In the genomic region with DNA sequence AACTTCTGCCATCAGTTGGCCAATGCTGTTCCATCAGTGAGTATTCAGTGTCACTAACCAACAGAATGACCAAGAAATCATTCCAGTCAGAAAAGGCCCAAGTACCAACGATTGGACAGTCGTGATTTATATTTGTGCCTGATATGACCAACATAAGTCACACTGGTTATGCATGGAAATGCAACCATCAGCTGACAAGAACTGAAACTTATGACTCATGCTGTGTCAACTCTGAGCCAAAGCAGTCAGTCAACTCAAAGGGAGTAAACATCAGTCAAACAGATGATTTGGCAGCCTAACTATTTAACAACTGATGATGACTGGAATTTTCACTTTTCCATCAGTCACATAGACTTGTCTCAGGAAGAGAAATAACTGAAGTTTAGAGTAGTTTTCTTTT, we compare ENCODE assay signal across 9 cellular contexts.
DNase-seq lines count a peak whose midpoint lies in the region; ATAC-seq, FAIRE-seq and TF ChIP-seq lines count a peak whose summit lies in the region.
"Had no signal": no experiment of that assay in that cellular context is flagged by ENCODE, and none has a peak within 500 bp of the region (broad histone marks: within the 10 kb centered on the region; RNA-seq: fewer than 3 reads in every experiment).

No MANE protein-coding gene starts in this region.

- H3K27me3 Mint-ChIP-seq in activated CD4-positive, alpha-beta memory T cell treated with anti-CD3 and anti-CD28 coated beads, Interleukin-2, amount 10 ng/mL, durations not matched to agents 7 days and 5 days = peaks cover 68% of the 10 kb centered on the region

- H3K4me1 Mint-ChIP-seq in activated CD4-positive, alpha-beta memory T cell treated with anti-CD3 and anti-CD28 coated beads, Interleukin-2, amount 10 ng/mL, durations not matched to agents 7 days and 5 days = peaks cover 14% of the 10 kb centered on the region

- H3K27me3 ChIP-seq in prostate gland (replicated peaks; ENCODE audit: insufficient read depth) = no peaks in the 10 kb centered on the region

- POLR2A ChIA-PET in activated CD4-positive, alpha-beta memory T cell treated with anti-CD3 and anti-CD28 coated beads, Interleukin-2, amount 10 ng/mL, durations not matched to agents 7 days and 5 days (lab: Charles Lee) = no interaction called here

- FAIRE-seq in frontal cortex (lab: Jason Lieb, UNC) = no peak

- no peaks in the 10 kb centered on the region for H3K9me3 ChIP-seq in prostate gland

- H3K4me3 ChIP-seq in prostate gland = no peak overlapping the region

- CTCF ChIA-PET in activated CD4-positive, alpha-beta memory T cell treated with anti-CD3 and anti-CD28 coated beads, Interleukin-2, amount 10 ng/mL, durations not matched to agents 7 days and 5 days (lab: Charles Lee) = no interaction called here

- H3K4me1 ChIP-seq in prostate gland (replicated peaks) = no peaks in the 10 kb centered on the region
- H3K4me1 ChIP-seq: parathyroid adenoma had no signal

- no peak overlapping the region for H3K4me3 Mint-ChIP-seq in activated CD4-positive, alpha-beta memory T cell treated with anti-CD3 and anti-CD28 coated beads, Interleukin-2, amount 10 ng/mL, durations not matched to agents 7 days and 5 days

- H3K27ac ChIP-seq in prostate gland = peak overlapping the region in 1 of 2 donors; percentile 38
- H3K27ac ChIP-seq: parathyroid adenoma had no signal

- TF ChIP-seq POLR2A in prostate gland (IDR thresholded peaks at IDR 0.05) = no peak

- H3K36me3 Mint-ChIP-seq in activated CD4-positive, alpha-beta memory T cell treated with anti-CD3 and anti-CD28 coated beads, Interleukin-2, amount 10 ng/mL, durations not matched to agents 7 days and 5 days (ENCODE audit: low read depth) = no peaks in the 10 kb centered on the region

- no peak for TF ChIP-seq CTCF in prostate gland (IDR thresholded peaks at IDR 0.05)

- H3K36me3 ChIP-seq in prostate gland = no peaks in the 10 kb centered on the region

- H3K27ac Mint-ChIP-seq in activated CD4-positive, alpha-beta memory T cell treated with anti-CD3 and anti-CD28 coated beads, Interleukin-2, amount 10 ng/mL, durations not matched to agents 7 days and 5 days = no peak overlapping the region

- DNase-seq in Ammon's horn (ENCODE audit: low spot score) (peak; percentile 4), prostate gland (ENCODE audit: low spot score) (peak; percentile 73), HuH-7 (ENCODE audit: low spot score) (no peak), frontal cortex (ENCODE audit: low spot score in 2 of 2) (no peak), epidermal melanocyte (ENCODE audit: insufficient read length, low spot score) (no peak)
- peak; percentile 37 for DNase-seq in activated CD4-positive, alpha-beta memory T cell treated with anti-CD3 and anti-CD28 coated beads, Interleukin-2, amount 10 ng/mL, durations not matched to agents 7 days and 5 days

- WGBS in prostate gland = 67% methylated on average over 2 of the region's 2 CpGs

- intact Hi-C loops in prostate gland (cut with DNase I) = no loop called here

- no peaks in the 10 kb centered on the region for H3K9me3 Mint-ChIP-seq in activated CD4-positive, alpha-beta memory T cell treated with anti-CD3 and anti-CD28 coated beads, Interleukin-2, amount 10 ng/mL, durations not matched to agents 7 days and 5 days

- ATAC-seq in GM19035 (IDR thresholded peaks at IDR 0.05; ENCODE audit: unreplicated experiment) (peak; percentile 95), HG03108 (IDR thresholded peaks at IDR 0.05; ENCODE audit: unreplicated experiment) (peak; percentile 89)

Comparison
In these comparisons a context has a peak if more than half of its experiments do, and no peak if none do; other contexts are left out.
1. DNase-seq: peak in Ammon's horn (single experiment), activated CD4-positive, alpha-beta memory T cell treated with anti-CD3 and anti-CD28 coated beads, Interleukin-2, amount 10 ng/mL, durations not matched to agents 7 days and 5 days (single experiment) and prostate gland (single experiment); none in HuH-7 (single experiment), frontal cortex (0 of 2) and epidermal melanocyte (single experiment).